8 cellular contexts compared by ENCODE assay signal in the genomic region with DNA sequence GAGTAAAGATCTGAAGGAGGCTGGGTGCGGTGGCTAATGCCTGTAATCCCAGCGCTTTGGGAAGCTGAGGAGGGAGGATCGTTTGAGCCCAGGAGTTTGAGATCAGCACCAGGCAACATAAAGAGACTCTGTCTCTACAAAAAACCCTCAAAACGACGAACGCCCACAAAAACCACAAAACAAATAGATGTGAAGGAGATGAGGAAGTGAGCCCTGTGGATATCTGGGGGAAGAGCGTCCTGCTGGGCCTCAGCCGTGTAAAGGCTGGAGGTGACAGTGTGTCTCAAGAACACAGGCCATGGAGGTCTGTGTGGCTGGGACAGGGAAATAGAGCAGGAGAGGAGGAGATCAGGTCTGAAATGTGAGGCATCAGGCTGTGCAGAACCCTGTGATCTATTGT.
DNase-seq lines count a peak whose midpoint lies in the region; ATAC-seq and TF ChIP-seq lines count a peak whose summit lies in the region.

No MANE protein-coding gene starts in this region.

- no peaks in the 10 kb centered on the region for H3K79me2 ChIP-seq in GM23248 (ENCODE audit: insufficient read depth)

- no peak overlapping the region for H2AFZ ChIP-seq in GM23248

- H3F3A ChIP-seq in GM23248 (ENCODE audit: insufficient read depth) = no peaks in the 10 kb centered on the region

- WGBS in GM23248 (ENCODE audit: low coverage in 1 of 2, low lambda C conversion rate in 2 of 2, missing lambda C conversion rate in 2 of 2), 2 experiments = 88 to 92% methylated on average over 8 of the region's 8 CpGs

- H3K4me3 ChIP-seq in fibroblast of villous mesenchyme (ENCODE audit: low read depth, low read length) = no peak overlapping the region
- no peak overlapping the region for H3K4me3 ChIP-seq in GM23248

- no peaks in the 10 kb centered on the region for H3K9me2 ChIP-seq in GM23248 (ENCODE audit: insufficient read depth)

- H3K27ac ChIP-seq in GM23248 = no peak overlapping the region

- no peak overlapping the region for H3K4me2 ChIP-seq in GM23248 (ENCODE audit: unreplicated experiment)

- ATAC-seq in HG02852 (IDR thresholded peaks at IDR 0.05; ENCODE audit: unreplicated experiment) = peak; percentile 92

- H3K9me3 ChIP-seq in GM23248 (ENCODE audit: low read depth) = no peaks in the 10 kb centered on the region

- TF ChIP-seq CTCF in fibroblast of villous mesenchyme (IDR thresholded peaks at IDR 0.05; ENCODE audit: insufficient read depth, low read depth, low read length) = no peak

- H3K36me3 ChIP-seq in GM23248 (ENCODE audit: low read depth) = no peaks in the 10 kb centered on the region; the same call in 1 of the 2 replicates

- no peaks in the 10 kb centered on the region for H3K27me3 ChIP-seq in GM23248 (replicated peaks; ENCODE audit: insufficient read depth)

- in situ Hi-C loops in GM23248 (cut with MboI) = no loop called here

- H4K20me1 ChIP-seq in GM23248 (ENCODE audit: insufficient read depth) = no peaks in the 10 kb centered on the region

- DNase-seq in activated CD4-positive, alpha-beta T cell treated with anti-CD3 and anti-CD28 coated beads for 48 hours = peak; percentile 7
- no peak for DNase-seq in activated CD4-positive, alpha-beta T cell treated with anti-CD3 and anti-CD28 coated beads for 4 hours
- DNase-seq in NCI-H526 treated with DMSO at 0.1 percent for 48 hours (lab: John Stamatoyannopoulos, UW) (peak; percentile 2), fibroblast of villous mesenchyme (ENCODE audit: low read depth) (peak; percentile 28), GM19240 (ENCODE audit: insufficient read length, low spot score) (no peak), GM23248 (no peak), NCI-H2227 treated with DMSO at 0.1 percent for 48 hours (lab: John Stamatoyannopoulos, UW) (no peak)

- H3K4me1 ChIP-seq in GM23248 (ENCODE audit: insufficient read depth) = no peaks in the 10 kb centered on the region

- no peak overlapping the region for H3K9ac ChIP-seq in GM23248

Comparison
In these comparisons a context has a peak if more than half of its experiments do, and no peak if none do; other contexts are left out.
1. DNase-seq: peak in activated CD4-positive, alpha-beta T cell treated with anti-CD3 and anti-CD28 coated beads for 48 hours (single experiment), NCI-H526 treated with DMSO at 0.1 percent for 48 hours (single experiment) and fibroblast of villous mesenchyme (single experiment); none in activated CD4-positive, alpha-beta T cell treated with anti-CD3 and anti-CD28 coated beads for 4 hours (0 of 2), GM19240 (single experiment), GM23248 (single experiment) and NCI-H2227 treated with DMSO at 0.1 percent for 48 hours (single experiment).